In the genomic region with DNA sequence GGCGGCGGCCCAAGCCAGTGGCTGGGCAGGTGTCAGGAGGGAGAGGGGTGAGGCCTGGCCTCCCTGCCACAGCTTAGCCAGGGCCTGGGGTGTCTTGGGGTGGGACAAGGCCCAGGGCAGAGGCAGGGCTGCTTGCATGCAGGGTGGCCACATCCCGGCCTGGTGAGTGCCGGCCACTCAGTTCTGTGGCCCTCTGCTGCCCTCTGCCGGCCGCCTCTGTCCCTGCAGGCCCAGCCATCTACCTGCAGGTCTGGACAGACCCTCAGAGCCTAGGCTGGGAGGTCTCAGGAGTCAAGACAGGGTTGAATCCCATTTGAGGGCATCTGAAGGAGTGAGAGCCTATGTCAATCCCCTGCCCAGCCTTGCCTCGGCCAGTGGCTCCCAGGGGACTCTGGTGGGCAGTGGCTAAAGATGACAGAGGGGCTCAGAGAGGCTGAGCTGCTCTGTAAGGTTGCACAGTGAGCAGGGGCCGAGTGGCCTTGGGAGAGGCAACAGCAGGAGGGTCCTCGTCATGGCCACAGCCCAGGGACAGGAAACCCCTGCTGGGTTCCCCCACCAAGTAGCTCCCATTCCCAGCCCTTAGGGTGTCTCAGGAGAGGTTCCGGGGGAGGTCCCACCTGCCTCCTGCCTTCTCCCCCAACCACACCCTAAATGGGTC, we compare ENCODE assay signal across 8 cellular contexts. TPM values are rescaled to one million over a fixed set of nuclear protein-coding genes. Genes with fewer than 3 reads are reported as not detected.
DNase-seq lines count a peak whose midpoint lies in the region; ATAC-seq and TF ChIP-seq lines count a peak whose summit lies in the region.
"Not testable (repeated sequence)": the region's sequence is repeated elsewhere in the genome, so short reads cannot be mapped to it uniquely, and the experiment has no call there.

No MANE protein-coding gene starts in this region.

- not testable (repeated sequence) for H3K4me3 Mint-ChIP-seq in Caco-2 (ENCODE audit: unreplicated experiment); osteocyte (ENCODE audit: unreplicated experiment); stimulated activated effector memory CD8-positive, alpha-beta T cell treated with anti-CD3 and anti-CD28 coated beads, Interleukin-12 subunit alpha, Interleukin-12 subunit beta, amount 100 ng/mL, for 72 hours

- H3K27me3 ChIP-seq in Caco-2 (replicated peaks; ENCODE audit: control insufficient read depth, insufficient read depth, low read length); NT2/D1 (ENCODE audit: insufficient read depth, insufficient read length): not testable (repeated sequence)
- peaks cover 25% of the 10 kb centered on the region for H3K27me3 ChIP-seq in left ventricle myocardium inferior (ENCODE audit: low read depth)

- not testable (repeated sequence) for H3K27ac Mint-ChIP-seq in Caco-2 (ENCODE audit: unreplicated experiment); osteocyte (ENCODE audit: unreplicated experiment); stimulated activated effector memory CD8-positive, alpha-beta T cell treated with anti-CD3 and anti-CD28 coated beads, Interleukin-12 subunit alpha, Interleukin-12 subunit beta, amount 100 ng/mL, for 72 hours

- not testable (repeated sequence) for H3K4me1 ChIP-seq in Caco-2; NT2/D1 (ENCODE audit: insufficient read depth, insufficient read length); left ventricle myocardium inferior

- POLR2A ChIA-PET in Caco-2 (lab: Charles Lee): not testable (repeated sequence)

- not testable (repeated sequence) for H3K4me1 Mint-ChIP-seq in Caco-2 (ENCODE audit: low read depth, unreplicated experiment); osteocyte (ENCODE audit: unreplicated experiment); stimulated activated effector memory CD8-positive, alpha-beta T cell treated with anti-CD3 and anti-CD28 coated beads, Interleukin-12 subunit alpha, Interleukin-12 subunit beta, amount 100 ng/mL, for 72 hours

- not testable (repeated sequence) for H3K9ac ChIP-seq in NT2/D1 (ENCODE audit: insufficient read length, low read depth)

- not testable (repeated sequence) for BruUV-seq in Caco-2 (replicated peaks; lab: Mats Ljungman, UMichigan)

- ATAC-seq in stimulated activated effector memory CD8-positive, alpha-beta T cell treated with anti-CD3 and anti-CD28 coated beads, Interleukin-12 subunit alpha, Interleukin-12 subunit beta, amount 100 ng/mL, for 72 hours: peak; percentile 82

- not testable (repeated sequence) for H3K9me3 Mint-ChIP-seq in Caco-2 (ENCODE audit: unreplicated experiment); osteocyte (ENCODE audit: unreplicated experiment); stimulated activated effector memory CD8-positive, alpha-beta T cell treated with anti-CD3 and anti-CD28 coated beads, Interleukin-12 subunit alpha, Interleukin-12 subunit beta, amount 100 ng/mL, for 72 hours

- H3K4me3 ChIP-seq in Caco-2 (ENCODE audit: low read depth, low read length); NT2/D1 (ENCODE audit: insufficient read length, low read depth); left ventricle myocardium inferior: not testable (repeated sequence)

- H3K36me3 Mint-ChIP-seq in Caco-2 (ENCODE audit: insufficient read depth, unreplicated experiment); osteocyte (ENCODE audit: unreplicated experiment); stimulated activated effector memory CD8-positive, alpha-beta T cell treated with anti-CD3 and anti-CD28 coated beads, Interleukin-12 subunit alpha, Interleukin-12 subunit beta, amount 100 ng/mL, for 72 hours: not testable (repeated sequence)

- H3K36me3 ChIP-seq in Caco-2 (ENCODE audit: control insufficient read depth, insufficient read depth, low read length); NT2/D1 (ENCODE audit: insufficient read depth, insufficient read length, low read length); left ventricle myocardium inferior: not testable (repeated sequence)

- CTCF ChIA-PET in Caco-2 (lab: Charles Lee): interaction anchor here (0.9 to 2.8 kb wide), 2 partner anchors 111 to 129 kb away, joined by 4 to 11 read pairs; no protein-coding TSS in a partner anchor

- peak; percentile 86 to 88 for TF ChIP-seq CTCF in Caco-2 (IDR thresholded peaks at IDR 0.05; ENCODE audit: insufficient read depth in 1 of 2, low read depth in 1 of 2, low read length in 1 of 2, severe bottlenecking in 1 of 2, unreplicated experiment in 1 of 2)
- peak; percentile 79 for TF ChIP-seq CTCF in left ventricle myocardium inferior (IDR thresholded peaks at IDR 0.05; ENCODE audit: borderline replicate concordance)
- peak; percentile 87 for TF ChIP-seq CTCF in osteocyte (IDR thresholded peaks at IDR 0.05)

- DNase-seq in Caco-2 (peak; percentile 76 to 88), HT-29 (ENCODE audit: low spot score) (peak; percentile 88), NT2/D1 (ENCODE audit: low read depth, low spot score) (peak; percentile 32), T47D (ENCODE audit: low read depth in 1 of 2, low spot score in 1 of 2) (peak; percentile 47 to 52), left ventricle myocardium inferior (peak; percentile 73), osteocyte (ENCODE audit: extremely low spot score, unreplicated experiment) (peak; percentile 94)
- peak; percentile 89 to 90 for DNase-seq in activated CD4-positive, alpha-beta T cell treated with anti-CD3 and anti-CD28 coated beads, Interleukin-2, amount 50 U/mL, for 48 hours
- peak; percentile 91 to 94 for DNase-seq in stimulated activated effector memory CD8-positive, alpha-beta T cell treated with anti-CD3 and anti-CD28 coated beads, Interleukin-12 subunit alpha, Interleukin-12 subunit beta, amount 100 ng/mL, for 72 hours (ENCODE audit: low spot score in 2 of 2)

- H3K27me3 Mint-ChIP-seq in Caco-2 (ENCODE audit: insufficient read depth, unreplicated experiment); osteocyte (ENCODE audit: unreplicated experiment): not testable (repeated sequence)

- intact Hi-C loops in Caco-2 (cut with micrococcal nuclease; ENCODE audit: unreplicated experiment): loop anchor here (1.0 kb wide), 1 partner anchor 129 kb away; no protein-coding TSS in a partner anchor
- intact Hi-C loops in left ventricle myocardium inferior (cut with micrococcal nuclease): loop anchor here (5.0 kb wide), 1 partner anchor 129 kb away; no protein-coding TSS in a partner anchor

- in situ Hi-C loops in T47D (cut with HindIII; ENCODE audit: low pct_unique_long_range_greater_than_20kb, low sequenced_read_pairs): not testable (repeated sequence)

- not testable (repeated sequence) for H3K27ac ChIP-seq in left ventricle myocardium inferior (replicated peaks)

- not testable (repeated sequence) for H3K9me3 ChIP-seq in Caco-2; NT2/D1 (ENCODE audit: insufficient read depth, low read length); left ventricle myocardium inferior (replicated peaks)

RNA-seq across cellular contexts. Expression of gene RTN4R, which starts 17.7 kb away (rescaled TPM):
- total RNA-seq in Caco-2 (2022): 10.7 and 11.1 TPM in 2 replicates
- 41.7 and 45.7 TPM in 2 replicates for total RNA-seq in HT-29 (2014; rRNA removed; shearing (Covaris generic))
- 0.96 TPM for total RNA-seq in left ventricle myocardium inferior
- total RNA-seq in osteocyte: 1.5 and 2.1 TPM in 2 replicates

RNA-seq across cellular contexts. Expression of gene DGCR6L, which starts 34.0 kb away (rescaled TPM):
- total RNA-seq in Caco-2 (2022): 30.9 and 37.4 TPM in 2 replicates
- 132 and 163 TPM in 2 replicates for total RNA-seq in HT-29 (2014; rRNA removed; shearing (Covaris generic))
- total RNA-seq in left ventricle myocardium inferior: 45.2 TPM
- total RNA-seq in osteocyte: 55.0 and 59.4 TPM in 2 replicates

Comparison
In these comparisons a context has a peak if more than half of its experiments do, and no peak if none do; other contexts are left out.
1. DNase-seq: peak in every context shown above with its lines; median percentile 94 in osteocyte; 92 in stimulated activated effector memory CD8-positive, alpha-beta T cell treated with anti-CD3 and anti-CD28 coated beads, Interleukin-12 subunit alpha, Interleukin-12 subunit beta, amount 100 ng/mL, for 72 hours; 90 in activated CD4-positive, alpha-beta T cell treated with anti-CD3 and anti-CD28 coated beads, Interleukin-2, amount 50 U/mL, for 48 hours; 88 in HT-29; 82 in Caco-2; 73 in left ventricle myocardium inferior; 50 in T47D; 32 in NT2/D1.